Comparison of ENCODE assay signal across 11 cellular contexts in the genomic region with DNA sequence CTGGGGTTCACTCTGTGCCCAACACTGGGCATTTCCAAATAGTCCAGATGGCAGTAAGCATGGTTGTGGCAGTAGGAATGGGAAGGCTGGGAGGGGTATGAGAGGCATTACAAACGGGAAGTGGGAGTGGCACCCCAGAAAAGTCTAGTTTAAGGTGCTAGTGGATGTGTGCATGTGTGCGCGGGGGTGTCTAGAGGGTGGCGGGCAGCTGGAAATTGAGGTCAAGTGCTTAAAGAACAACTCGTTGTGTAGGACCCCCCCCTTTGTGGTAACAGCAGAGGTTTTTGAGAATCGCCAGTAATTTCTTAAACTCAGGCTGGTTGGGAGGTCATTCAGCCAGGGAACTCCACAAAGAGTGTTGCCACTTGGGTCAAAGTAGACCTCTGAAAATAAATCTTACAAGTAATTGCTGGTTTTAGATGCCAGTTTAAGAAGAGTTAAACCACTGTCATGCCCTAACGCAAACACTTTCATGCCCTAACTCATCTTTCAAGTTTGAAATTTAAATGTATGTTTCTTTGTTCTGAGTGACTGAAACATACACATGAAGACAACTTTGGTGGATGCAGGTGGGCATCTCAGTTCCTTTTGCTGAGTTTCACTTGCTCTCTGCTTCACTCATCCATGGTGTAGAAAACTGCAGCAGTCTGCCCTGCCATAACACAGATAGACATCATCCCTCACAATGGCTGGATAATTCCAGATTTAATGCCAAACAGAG.
DNase-seq lines count a peak whose midpoint lies in the region; ATAC-seq and TF ChIP-seq lines count a peak whose summit lies in the region.
"Had no signal": no experiment of that assay in that cellular context is flagged by ENCODE, and none has a peak within 500 bp of the region (broad histone marks: within the 10 kb centered on the region; RNA-seq: fewer than 3 reads in every experiment).

No MANE protein-coding gene starts in this region.

- 83 to 94% methylated on average over 7 of the region's 7 CpGs for WGBS in body of pancreas, 2 donors

- H3K9me2 ChIP-seq in SU-DHL-6 (replicated peaks; ENCODE audit: insufficient read depth, low read length): no peaks in the 10 kb centered on the region

- H3K36me3 ChIP-seq in SU-DHL-6 (ENCODE audit: low read length): peaks cover 4% of the 10 kb centered on the region; the same call in 1 of the 2 replicates
- H3K36me3 ChIP-seq in body of pancreas (replicated peaks in 1 of 2; ENCODE audit: insufficient read depth in 1 of 2, low read depth in 2 of 2): no peaks in the 10 kb centered on the region
- H3K36me3 ChIP-seq: HAP-1 had no signal

- in situ Hi-C loops in GM13977 (cut with MboI; ENCODE audit: low pct_unique_long_range_greater_than_20kb, low sequenced_read_pairs, unreplicated experiment): no loop called here

- H3K27me3 ChIP-seq in SU-DHL-6 (ENCODE audit: low read length): no peaks in the 10 kb centered on the region
- H3K27me3 ChIP-seq in body of pancreas: no peaks in the 10 kb centered on the region

- peak overlapping the region; percentile 52 for H3K4me3 ChIP-seq in SU-DHL-6 (ENCODE audit: insufficient read depth, low read length, poor library complexity, severe bottlenecking)
- H3K4me3 ChIP-seq in body of pancreas: no peak overlapping the region
- H3K4me3 ChIP-seq: HAP-1 had no signal

- H4K20me1 ChIP-seq in SU-DHL-6 (ENCODE audit: low read depth, low read length): no peaks in the 10 kb centered on the region

- TF ChIP-seq POLR2A in body of pancreas (IDR thresholded peaks at IDR 0.05): no peak

- peaks cover 56% of the 10 kb centered on the region for H3F3A ChIP-seq in SU-DHL-6 (ENCODE audit: insufficient read depth)

- TF ChIP-seq CTCF in GM13977 (IDR thresholded peaks at IDR 0.05; ENCODE audit: extremely low read depth, insufficient read depth, missing control alignments) (no peak), SU-DHL-6 (IDR thresholded peaks at IDR 0.05; ENCODE audit: insufficient read depth, low read length, poor library complexity, severe bottlenecking) (no peak), body of pancreas (IDR thresholded peaks at IDR 0.05) (no peak)

- peak; percentile 36 for DNase-seq in GM13977 (ENCODE audit: low spot score)
- no peak for DNase-seq in activated effector memory CD4-positive, alpha-beta T cell treated with anti-CD3 and anti-CD28 coated beads, Interleukin-2, amount 50 U/mL, for 16 hours
- DNase-seq in body of pancreas: no peak
- DNase-seq in posterior vena cava (ENCODE audit: low spot score): no peak
- DNase-seq in NCI-H510A (lab: John Stamatoyannopoulos, UW): no peak
- DNase-seq: CD4-positive, alpha-beta memory T cell; NCI-H187 treated with DMSO at 0.1 percent for 48 hours had no signal

- H3K79me2 ChIP-seq in SU-DHL-6 (ENCODE audit: insufficient read depth, low read length): peaks cover 31% of the 10 kb centered on the region; the same call in 1 of the 2 replicates

- H3K9me3 ChIP-seq in SU-DHL-6 (ENCODE audit: insufficient read depth, low read length) (no peaks in the 10 kb centered on the region), body of pancreas (no peaks in the 10 kb centered on the region)
- H3K9me3 ChIP-seq: HAP-1 had no signal

- intact Hi-C loops in body of pancreas (cut with DNase I) (no loop called here), posterior vena cava (cut with DNase I) (no loop called here)

- H3K4me2 ChIP-seq in SU-DHL-6 (ENCODE audit: low read depth, low read length, poor library complexity, severe bottlenecking): peak overlapping the region; percentile 94

- H3K9ac ChIP-seq in SU-DHL-6 (ENCODE audit: low read length): peak overlapping the region; percentile 71

- no peak overlapping the region for H2AFZ ChIP-seq in SU-DHL-6 (ENCODE audit: low read depth, low read length, severe bottlenecking)

- H3K27ac ChIP-seq in SU-DHL-6 (ENCODE audit: low read depth, low read length): peak overlapping the region; percentile 98
- H3K27ac ChIP-seq in body of pancreas: no peak overlapping the region

- ATAC-seq in GM19468 (IDR thresholded peaks at IDR 0.05; ENCODE audit: extremely low read depth, unreplicated experiment) (peak; percentile 75), HG03045 (IDR thresholded peaks at IDR 0.05; ENCODE audit: unreplicated experiment) (peak; percentile 84), body of pancreas (no peak)

- no peaks in the 10 kb centered on the region for H3K4me1 ChIP-seq in body of pancreas
- H3K4me1 ChIP-seq: HAP-1 had no signal
